ENCODE assay signal across 34 cellular contexts in genomic region chr1:202093856-202094255, GRCh38. TPM values are rescaled to one million over a fixed set of nuclear protein-coding genes. Genes with fewer than 3 reads are reported as not detected.
"Had no signal": no experiment of that assay in that cellular context is flagged by ENCODE, and none has a peak within 500 bp of the region (broad histone marks: within the 10 kb centered on the region; RNA-seq: fewer than 3 reads in every experiment).

No MANE protein-coding gene starts in this region.

- ATAC-seq: activated CD8-positive, alpha-beta memory T cell treated with anti-CD3 and anti-CD28 coated beads, Interleukin-2, amount 10 ng/mL, durations not matched to agents 7 days and 5 days; body of pancreas; PC-3 had no signal

- H3K9me3 Mint-ChIP-seq: activated CD4-positive, alpha-beta memory T cell treated with anti-CD3 and anti-CD28 coated beads, Interleukin-2, amount 10 ng/mL, durations not matched to agents 7 days and 5 days; activated naive CD4-positive, alpha-beta T cell treated with anti-CD3 and anti-CD28 coated beads, Interleukin-2, amount 10 ng/mL, durations not matched to agents 7 days and 5 days; T-helper 1 cell treated with Interleukin-12 subunit alpha and Interleukin-12 subunit beta and Interleukin-4 antibody, amounts not matched to agents 30 μg/mL and 1 μg/mL, for 36 hours had no signal

- H3K27ac Mint-ChIP-seq: activated CD4-positive, alpha-beta memory T cell treated with anti-CD3 and anti-CD28 coated beads, Interleukin-2, amount 10 ng/mL, durations not matched to agents 7 days and 5 days; activated CD8-positive, alpha-beta memory T cell treated with anti-CD3 and anti-CD28 coated beads, Interleukin-2, amount 10 ng/mL, durations not matched to agents 7 days and 5 days; activated naive CD4-positive, alpha-beta T cell treated with anti-CD3 and anti-CD28 coated beads, Interleukin-2, amount 10 ng/mL, durations not matched to agents 7 days and 5 days; T-helper 1 cell treated with Interleukin-12 subunit alpha and Interleukin-12 subunit beta and Interleukin-4 antibody, amounts not matched to agents 30 μg/mL and 1 μg/mL, for 36 hours had no signal

- H3K4me1 ChIP-seq: adrenal gland, body of pancreas, breast epithelium, Peyer's patch, SJSA1 had no signal

- H3K4me1 Mint-ChIP-seq: activated CD4-positive, alpha-beta memory T cell treated with anti-CD3 and anti-CD28 coated beads, Interleukin-2, amount 10 ng/mL, durations not matched to agents 7 days and 5 days; activated CD8-positive, alpha-beta memory T cell treated with anti-CD3 and anti-CD28 coated beads, Interleukin-2, amount 10 ng/mL, durations not matched to agents 7 days and 5 days; activated naive CD4-positive, alpha-beta T cell treated with anti-CD3 and anti-CD28 coated beads, Interleukin-2, amount 10 ng/mL, durations not matched to agents 7 days and 5 days had no signal

- H3K9me3 ChIP-seq: adrenal gland, body of pancreas, breast epithelium, MG63, Peyer's patch, SJSA1, SK-N-SH had no signal

- H3K4me3 Mint-ChIP-seq: activated CD4-positive, alpha-beta memory T cell treated with anti-CD3 and anti-CD28 coated beads, Interleukin-2, amount 10 ng/mL, durations not matched to agents 7 days and 5 days; activated CD8-positive, alpha-beta memory T cell treated with anti-CD3 and anti-CD28 coated beads, Interleukin-2, amount 10 ng/mL, durations not matched to agents 7 days and 5 days; activated naive CD4-positive, alpha-beta T cell treated with anti-CD3 and anti-CD28 coated beads, Interleukin-2, amount 10 ng/mL, durations not matched to agents 7 days and 5 days; T-helper 1 cell treated with Interleukin-12 subunit alpha and Interleukin-12 subunit beta and Interleukin-4 antibody, amounts not matched to agents 30 μg/mL and 1 μg/mL, for 36 hours had no signal

- H3K9ac ChIP-seq: SK-N-SH had no signal

- H3K4me2 ChIP-seq: SK-N-SH had no signal

- FAIRE-seq: astrocyte had no signal

- H3K36me3 ChIP-seq: adrenal gland, breast epithelium, MG63, Peyer's patch, SJSA1 had no signal

- H3K27me3 ChIP-seq: adrenal gland, body of pancreas, breast epithelium, MG63, Peyer's patch, SJSA1 had no signal

- DNase-seq: activated CD4-positive, alpha-beta memory T cell treated with anti-CD3 and anti-CD28 coated beads, Interleukin-2, amount 10 ng/mL, durations not matched to agents 7 days and 5 days; activated CD4-positive, alpha-beta T cell treated with anti-CD3 and anti-CD28 coated beads for 1 hour; activated CD4-positive, alpha-beta T cell treated with anti-CD3 and anti-CD28 coated beads for 48 hours; activated CD4-positive, CD25-positive, alpha-beta regulatory T cell; activated CD8-positive, alpha-beta memory T cell treated with anti-CD3 and anti-CD28 coated beads for 24 hours; activated CD8-positive, alpha-beta memory T cell treated with anti-CD3 and anti-CD28 coated beads, Interleukin-2, amount 10 ng/mL, durations not matched to agents 7 days and 5 days; activated CD8-positive, alpha-beta memory T cell treated with anti-CD3 and anti-CD28 coated beads, Interleukin-2, amount 50 U/mL, for 48 hours; activated effector memory CD4-positive, alpha-beta T cell treated with Interleukin-2 at 50 U/mL for 16 hours; activated naive CD4-positive, alpha-beta T cell treated with anti-CD3 and anti-CD28 coated beads, Interleukin-2, amount 10 ng/mL, durations not matched to agents 7 days and 5 days; activated T-cell treated with anti-CD3 and anti-CD28 coated beads, Interleukin-2, amount 50 U/mL, for 48 hours; adrenal gland; body of pancreas; Kasumi-1; MG63; NCI-H1048; NCI-H1105 treated with DMSO at 0.1 percent for 48 hours; NCI-H1436; NCI-H1694; NCI-H1930; NCI-H2081 treated with DMSO at 0.1 percent for 48 hours; NCI-H345; NCI-H524 treated with DMSO at 0.1 percent for 48 hours; PC-3; Peyer's patch; RPMI8226; SHP77 treated with DMSO at 0.1 percent for 48 hours; SK-N-SH had no signal

- H3K36me3 Mint-ChIP-seq: activated CD8-positive, alpha-beta memory T cell treated with anti-CD3 and anti-CD28 coated beads, Interleukin-2, amount 10 ng/mL, durations not matched to agents 7 days and 5 days; activated naive CD4-positive, alpha-beta T cell treated with anti-CD3 and anti-CD28 coated beads, Interleukin-2, amount 10 ng/mL, durations not matched to agents 7 days and 5 days had no signal

- H3K27ac ChIP-seq: adrenal gland, body of pancreas, breast epithelium, Peyer's patch, SJSA1, VCaP had no signal

- H3K4me3 ChIP-seq: adrenal gland, body of pancreas, breast epithelium, MG63, Peyer's patch, SJSA1 had no signal

RNA-seq across cellular contexts. Expression of gene GPR37L1, which starts 28.9 kb away (rescaled TPM):
- total RNA-seq: activated CD4-positive, alpha-beta memory T cell treated with anti-CD3 and anti-CD28 coated beads, Interleukin-2, amount 10 ng/mL, durations not matched to agents 7 days and 5 days; activated CD8-positive, alpha-beta memory T cell treated with anti-CD3 and anti-CD28 coated beads, Interleukin-2, amount 10 ng/mL, durations not matched to agents 7 days and 5 days; astrocyte; body of pancreas; breast epithelium; cardiac septum; NCI-H460 had no signal
- polyA plus RNA-seq: SK-N-SH had no signal
